In the genomic region with DNA sequence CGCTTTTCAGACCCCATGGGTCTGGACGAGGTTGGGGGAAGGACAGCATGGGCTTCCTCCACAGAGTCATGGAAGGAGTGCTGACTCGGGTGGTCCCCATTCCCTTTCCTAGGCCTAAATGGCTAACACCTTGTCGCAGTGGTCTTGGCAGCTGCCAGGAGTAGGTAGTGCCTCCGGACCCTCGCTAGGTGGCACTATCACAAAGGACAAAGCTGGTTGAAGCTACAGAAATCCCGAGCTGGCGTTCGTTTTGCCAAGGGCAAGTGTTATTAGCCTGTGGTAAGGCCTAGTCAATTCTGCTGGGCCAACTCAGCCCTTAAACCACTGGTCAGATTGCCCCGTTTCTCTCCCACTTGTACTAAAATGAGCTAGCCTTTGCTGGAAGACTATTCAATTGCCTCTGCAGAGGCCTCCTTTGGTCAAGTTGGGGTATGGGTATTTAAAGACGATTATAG, we compare ENCODE assay signal across 8 cellular contexts. TPM values are rescaled to one million over a fixed set of nuclear protein-coding genes. Genes with fewer than 3 reads are reported as not detected.
A peak's percentile ranks its signal among the peaks of the same experiment; 100 is the strongest.
DNase-seq lines count a peak whose midpoint lies in the region; TF ChIP-seq lines count a peak whose summit lies in the region.

No MANE protein-coding gene starts in this region.

- H3K4me3 ChIP-seq in suprapubic skin, result peak overlapping the region; percentile 97

- TF ChIP-seq POLR2A in suprapubic skin (IDR thresholded peaks at IDR 0.05), result no peak

- H3K36me3 Mint-ChIP-seq in activated naive CD4-positive, alpha-beta T cell treated with anti-CD3 and anti-CD28 coated beads, Interleukin-2, amount 50 U/mL, for 24 hours, result peaks cover 3% of the 10 kb centered on the region

- TF ChIP-seq EP300 in suprapubic skin (IDR thresholded peaks at IDR 0.05), result no peak

- no peaks in the 10 kb centered on the region for H3K27me3 ChIP-seq in suprapubic skin

- peak; percentile 86 for DNase-seq in DMS53 treated with DMSO at 0.1 percent for 48 hours (lab: John Stamatoyannopoulos, UW; ENCODE audit: unreplicated experiment)
- peak; percentile 88 for DNase-seq in H4 (ENCODE audit: low spot score)
- peak; percentile 85 for DNase-seq in MV-4-11 (lab: John Stamatoyannopoulos, UW)
- peak; percentile 96 for DNase-seq in SK-N-DZ (ENCODE audit: low spot score)
- DNase-seq in glomerular endothelial cell (ENCODE audit: extremely low read depth, low read depth, low spot score), result peak; percentile 91
- DNase-seq in nucleus accumbens (lab: John Stamatoyannopoulos, UW), result peak in 55 of 56 donors; percentile 43 to 93 (median 81)
- DNase-seq in suprapubic skin (ENCODE audit: low spot score in 2 of 2), result peak; percentile 92 to 93

- peak overlapping the region; percentile 97 for H3K27ac Mint-ChIP-seq in activated naive CD4-positive, alpha-beta T cell treated with anti-CD3 and anti-CD28 coated beads, Interleukin-2, amount 50 U/mL, for 24 hours

- peaks cover 34% of the 10 kb centered on the region for H3K4me1 ChIP-seq in suprapubic skin

- peak overlapping the region; percentile 88 for H3K27ac ChIP-seq in suprapubic skin

- H3K9me3 ChIP-seq in suprapubic skin, result no peaks in the 10 kb centered on the region

- H3K27me3 Mint-ChIP-seq in activated naive CD4-positive, alpha-beta T cell treated with anti-CD3 and anti-CD28 coated beads, Interleukin-2, amount 50 U/mL, for 24 hours, result no peaks in the 10 kb centered on the region

- H3K36me3 ChIP-seq in suprapubic skin, result peaks cover 14% of the 10 kb centered on the region

- peak; percentile 76 to 87 for TF ChIP-seq CTCF in suprapubic skin (IDR thresholded peaks at IDR 0.05)

- H3K9me3 Mint-ChIP-seq in activated naive CD4-positive, alpha-beta T cell treated with anti-CD3 and anti-CD28 coated beads, Interleukin-2, amount 50 U/mL, for 24 hours, result no peaks in the 10 kb centered on the region

- 4% methylated on average over 11 of the region's 11 CpGs for WGBS in suprapubic skin

- peak overlapping the region; percentile 96 for H3K4me3 Mint-ChIP-seq in activated naive CD4-positive, alpha-beta T cell treated with anti-CD3 and anti-CD28 coated beads, Interleukin-2, amount 50 U/mL, for 24 hours

- H3K4me1 Mint-ChIP-seq in activated naive CD4-positive, alpha-beta T cell treated with anti-CD3 and anti-CD28 coated beads, Interleukin-2, amount 50 U/mL, for 24 hours, result peaks cover 29% of the 10 kb centered on the region

RNA-seq across cellular contexts. Expression of a gene that starts 1.1 kb away (rescaled TPM):
- total RNA-seq in H4 (2014; rRNA removed; shearing (Covaris generic)), result 34.9 and 35.7 TPM in 2 replicates
- polyA plus RNA-seq in SK-N-DZ (2014; cell fraction: cytosol; rRNA removed), result 68.2 and 69.0 TPM in 2 replicates
- polyA plus RNA-seq in SK-N-DZ (2014; cell fraction: nucleus; rRNA removed), result 74.3 and 89.7 TPM in 2 replicates
- total RNA-seq in glomerular endothelial cell (40.5 and 42.1 TPM in 2 replicates), suprapubic skin (10 to 100 TPM; 30.6 to 60.2 (median 32.0) TPM)

RNA-seq across cellular contexts. Expression of a gene that starts 8.1 kb away (rescaled TPM):
- not detected in 2 replicates for total RNA-seq in H4 (2014; rRNA removed; shearing (Covaris generic))
- 17.1 and 20.2 TPM in 2 replicates for polyA plus RNA-seq in SK-N-DZ (2014; cell fraction: cytosol; rRNA removed)
- 14.2 and 16.4 TPM in 2 replicates for polyA plus RNA-seq in SK-N-DZ (2014; cell fraction: nucleus; rRNA removed)
- total RNA-seq in glomerular endothelial cell (0.12 TPM in 1 of 2 replicates, not detected in the other), suprapubic skin (under 1 TPM; 0.26 to 0.83 (median 0.33) TPM)

RNA-seq across cellular contexts. Expression of a gene that starts 48.5 kb away (rescaled TPM):
- total RNA-seq in H4 (2014; rRNA removed; shearing (Covaris generic)), result 110 and 120 TPM in 2 replicates
- polyA plus RNA-seq in SK-N-DZ (2014; cell fraction: cytosol; rRNA removed), result 65.1 and 71.4 TPM in 2 replicates
- polyA plus RNA-seq in SK-N-DZ (2014; cell fraction: nucleus; rRNA removed), result 61.7 and 115 TPM in 2 replicates
- total RNA-seq in glomerular endothelial cell (106 and 162 TPM in 2 replicates), suprapubic skin (100 to 1,000 TPM in 2 of 4 donors, 10 to 100 TPM in 2; 73.7 to 107 (median 93.2) TPM)

RNA-seq across cellular contexts. Expression of a gene that starts 57.3 kb away (rescaled TPM):
- total RNA-seq in H4 (2014; rRNA removed; shearing (Covaris generic)), result not detected in 2 replicates
- not detected in 2 replicates for polyA plus RNA-seq in SK-N-DZ (2014; cell fraction: cytosol; rRNA removed)
- not detected in 2 replicates for polyA plus RNA-seq in SK-N-DZ (2014; cell fraction: nucleus; rRNA removed)
- total RNA-seq in glomerular endothelial cell (47.3 and 52.3 TPM in 2 replicates), suprapubic skin (1 to 10 TPM; 2.0 to 7.3 (median 4.8) TPM)

RNA-seq across cellular contexts. Expression of a gene that starts 57.5 kb away (rescaled TPM):
- total RNA-seq in H4 (2014; rRNA removed; shearing (Covaris generic)), result not detected in 2 replicates
- polyA plus RNA-seq in SK-N-DZ (2014; cell fraction: cytosol; rRNA removed), result not detected in 2 replicates
- polyA plus RNA-seq in SK-N-DZ (2014; cell fraction: nucleus; rRNA removed), result not detected in 2 replicates
- total RNA-seq in glomerular endothelial cell (1.6 and 4.3 TPM in 2 replicates), suprapubic skin (1 to 10 TPM in 3 of 4 donors, under 1 TPM in 1; 0.72 to 2.6 (median 2.0) TPM)

Comparison
In these comparisons a context has a peak if more than half of its experiments do, and no peak if none do; other contexts are left out.
1. Peak in every context shown above with its lines: DNase-seq, H3K4me3 ChIP-seq and H3K27ac ChIP-seq.